9 cellular contexts compared by ENCODE assay signal in the genomic region with DNA sequence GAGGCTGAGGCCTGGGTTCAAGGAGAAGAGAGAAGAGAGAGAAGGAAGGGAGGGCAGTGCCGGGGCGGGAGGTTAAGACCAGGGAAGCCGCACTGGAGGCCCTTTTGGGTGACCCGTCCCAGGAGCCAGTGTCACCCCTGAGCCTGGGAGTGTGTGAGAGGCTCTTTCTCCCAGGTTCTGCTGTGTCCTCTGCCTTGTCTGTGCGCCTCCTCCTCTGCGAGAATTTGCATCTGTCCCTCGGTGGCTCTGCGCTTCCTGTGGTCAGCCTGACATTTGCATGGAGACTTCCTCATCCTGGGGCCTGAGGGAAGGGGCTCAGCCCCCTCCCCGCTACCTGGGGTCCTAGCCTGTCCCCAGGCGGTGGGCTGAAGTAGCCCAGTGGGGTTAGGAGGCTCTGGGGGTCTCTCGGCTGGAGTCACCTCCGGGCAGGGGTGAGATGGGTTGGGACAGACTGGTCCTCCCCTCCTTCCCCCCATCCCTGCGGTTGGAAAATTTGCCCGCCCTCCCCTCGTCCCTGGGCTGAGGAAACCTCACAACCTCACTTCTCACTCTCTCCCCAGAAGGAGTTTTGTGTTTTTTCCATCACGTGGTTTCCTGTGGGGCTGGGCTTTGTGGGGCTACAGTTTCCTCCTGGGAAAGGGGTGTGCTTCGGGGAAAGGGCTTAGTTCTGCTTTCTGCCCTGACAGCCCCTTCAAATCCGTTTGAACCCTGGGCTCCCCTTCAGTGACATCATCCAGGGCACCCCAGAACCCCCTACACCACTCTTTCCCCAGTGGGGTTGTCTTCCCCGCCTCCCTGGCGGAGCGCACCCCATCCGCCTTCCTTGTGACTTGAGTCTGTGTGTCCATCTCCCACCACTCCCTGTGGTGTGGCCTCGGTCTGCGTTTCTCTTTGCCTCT. TPM values are rescaled to one million over a fixed set of nuclear protein-coding genes. Genes with fewer than 3 reads are reported as not detected.
DNase-seq lines count a peak whose midpoint lies in the region; ATAC-seq, FAIRE-seq and TF ChIP-seq lines count a peak whose summit lies in the region.
"Had no signal": no experiment of that assay in that cellular context is flagged by ENCODE, and none has a peak within 500 bp of the region (broad histone marks: within the 10 kb centered on the region; RNA-seq: fewer than 3 reads in every experiment).

No MANE protein-coding gene starts in this region.

- no peak for TF ChIP-seq POLR2A in heart left ventricle (IDR thresholded peaks at IDR 0.05)

- no peaks in the 10 kb centered on the region for H3K9me3 ChIP-seq in heart left ventricle

- H3K4me1 ChIP-seq in heart left ventricle, result peaks cover 0 to 81% (median 19%) of the 10 kb centered on the region in 12 donors

- no peak for FAIRE-seq in HTR-8/SVneo (lab: Jason Lieb, UNC)

- H3K36me3 ChIP-seq in heart left ventricle, result peaks cover 0 to 39% (median 0%) of the 10 kb centered on the region in 9 donors

- H3K4me3 ChIP-seq in heart left ventricle, result peak overlapping the region in 9 of 12 donors; percentile 3 to 66 (median 45)

- ATAC-seq in GM21723 (IDR thresholded peaks at IDR 0.05; ENCODE audit: unreplicated experiment) (peak; percentile 42), heart left ventricle (peak; percentile 58 to 81 (median 68))

- intact Hi-C loops in heart left ventricle (cut with DNase I), result no loop called here

- DNase-seq in GF-D8 (lab: John Stamatoyannopoulos, UW) (peak; percentile 96), MV-4-11 (lab: John Stamatoyannopoulos, UW) (peak; percentile 98), heart left ventricle (peak; percentile 57 to 80 (median 75)), HTR-8/SVneo (ENCODE audit: insufficient read length, low spot score) (no peak), cerebellar nuclear complex (lab: John Stamatoyannopoulos, UW) (no peak)
- peak; percentile 78 for DNase-seq in activated T-cell treated with anti-CD3 and anti-CD28 coated beads, Interleukin-2, amount 50 U/mL, for 1 hour
- peak; percentile 64 to 71 for DNase-seq in stimulated activated CD4-positive, alpha-beta T cell treated with anti-CD3 and anti-CD28 coated beads, Interleukin-2, amount 100 ng/mL, for 48 hours

- WGBS in heart left ventricle, 4 donors, result 53 to 70% (median 61%) methylated on average over 19 to 24 of the region's 24 CpGs

- H3K27me3 ChIP-seq in heart left ventricle, result no peaks in the 10 kb centered on the region

- TF ChIP-seq CTCF in heart left ventricle (IDR thresholded peaks at IDR 0.05), result no peak

- peak overlapping the region in 9 of 12 donors; percentile 0 to 97 (median 64) for H3K27ac ChIP-seq in heart left ventricle

RNA-seq across cellular contexts. Expression of gene PTPN6, which starts 2.5 kb away (rescaled TPM):
- total RNA-seq in heart left ventricle, result 10 to 100 TPM in 2 of 9 donors, 1 to 10 TPM in 7; 3.5 to 63.2 (median 5.9) TPM
- 1 to 10 TPM; 6.6 to 6.7 TPM for polyA plus RNA-seq in heart left ventricle

RNA-seq across cellular contexts. Expression of gene C12orf57, which starts 9.8 kb away (rescaled TPM):
- 100 to 1,000 TPM; 108 to 394 (median 167) TPM for total RNA-seq in heart left ventricle
- 100 to 1,000 TPM; 258 to 460 TPM for polyA plus RNA-seq in heart left ventricle

RNA-seq across cellular contexts. Expression of gene RNU7-1, which starts 10.1 kb away (rescaled TPM):
- not detected for total RNA-seq in heart left ventricle
- not detected for polyA plus RNA-seq in heart left ventricle
- total RNA-seq: kidney epithelial cell had no signal

RNA-seq across cellular contexts. Expression of gene PHB2, which starts 16.8 kb away (rescaled TPM):
- 100 to 1,000 TPM; 128 to 189 (median 152) TPM for total RNA-seq in heart left ventricle
- polyA plus RNA-seq in heart left ventricle, result 100 to 1,000 TPM; 112 to 192 TPM

RNA-seq across cellular contexts. Expression of gene EMG1, which starts 17.0 kb away (rescaled TPM):
- total RNA-seq in heart left ventricle, result 10 to 100 TPM; 24.2 to 43.1 (median 35.9) TPM
- polyA plus RNA-seq in heart left ventricle, result 10 to 100 TPM; 23.0 to 38.2 TPM

Comparison
In these comparisons a context has a peak if more than half of its experiments do, and no peak if none do; other contexts are left out.
1. DNase-seq: peak in GF-D8 (single experiment), MV-4-11 (single experiment), activated T-cell treated with anti-CD3 and anti-CD28 coated beads, Interleukin-2, amount 50 U/mL, for 1 hour (single experiment), heart left ventricle (5 of 5) and stimulated activated CD4-positive, alpha-beta T cell treated with anti-CD3 and anti-CD28 coated beads, Interleukin-2, amount 100 ng/mL, for 48 hours (2 of 2); none in HTR-8/SVneo (single experiment) and cerebellar nuclear complex (0 of 2).